In the genomic region with DNA sequence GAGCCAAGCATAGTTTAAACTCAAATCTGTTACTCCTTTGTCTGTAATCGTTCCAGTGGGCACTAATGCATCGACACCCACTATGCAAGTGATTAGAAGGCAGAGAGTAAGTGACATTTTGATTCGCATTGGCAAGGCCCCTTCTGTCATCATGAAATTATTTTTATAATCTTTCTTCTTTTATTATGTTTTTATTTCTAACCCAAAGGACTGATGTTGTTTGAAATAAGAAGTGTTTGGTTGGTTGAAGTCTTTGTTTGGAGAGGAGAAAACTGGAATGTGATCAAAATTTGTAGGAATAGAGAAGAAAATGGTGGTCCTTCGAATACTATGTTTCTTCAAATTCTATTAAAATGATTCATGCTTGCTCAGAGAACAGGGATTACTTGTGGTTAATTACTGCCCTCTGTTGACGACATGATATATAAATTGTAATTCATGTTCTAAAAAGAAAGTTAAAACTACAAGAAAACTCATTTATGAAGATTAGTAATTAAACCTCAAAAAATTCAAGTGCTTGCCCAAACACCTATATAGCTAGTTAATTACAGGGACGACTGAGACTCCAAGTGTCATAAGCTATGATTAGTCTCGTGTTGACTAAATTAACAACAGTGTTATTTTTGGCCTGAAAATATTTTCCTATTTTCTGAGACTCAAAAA, we compare ENCODE assay signal across 1 cellular context.
A peak's percentile ranks its signal among the peaks of the same experiment; 100 is the strongest.
TF ChIP-seq lines count a peak whose summit lies in the region.

No MANE protein-coding gene starts in this region.

TF ChIP-seq in SK-N-SH, 30 proteins besides CTCF, POLR2A, EP300 and RAD21 (continued from another document):
- no peak for TF ChIP-seq REST (IDR thresholded peaks at IDR 0.05; ENCODE audit: low read depth, low read length)
- TF ChIP-seq MAX (IDR thresholded peaks at IDR 0.05; ENCODE audit: low read depth), result no peak
- TF ChIP-seq FOSL2 (IDR thresholded peaks at IDR 0.05; ENCODE audit: borderline replicate concordance, low read depth), result peak; percentile 81
- TF ChIP-seq TAF1 (IDR thresholded peaks at IDR 0.05; ENCODE audit: borderline replicate concordance, low read depth, low read length), result no peak
- peak; percentile 74 for TF ChIP-seq JUND (IDR thresholded peaks at IDR 0.05)
- no peak for TF ChIP-seq RFX5 (IDR thresholded peaks at IDR 0.05; ENCODE audit: low read length)
